In the genomic region with DNA sequence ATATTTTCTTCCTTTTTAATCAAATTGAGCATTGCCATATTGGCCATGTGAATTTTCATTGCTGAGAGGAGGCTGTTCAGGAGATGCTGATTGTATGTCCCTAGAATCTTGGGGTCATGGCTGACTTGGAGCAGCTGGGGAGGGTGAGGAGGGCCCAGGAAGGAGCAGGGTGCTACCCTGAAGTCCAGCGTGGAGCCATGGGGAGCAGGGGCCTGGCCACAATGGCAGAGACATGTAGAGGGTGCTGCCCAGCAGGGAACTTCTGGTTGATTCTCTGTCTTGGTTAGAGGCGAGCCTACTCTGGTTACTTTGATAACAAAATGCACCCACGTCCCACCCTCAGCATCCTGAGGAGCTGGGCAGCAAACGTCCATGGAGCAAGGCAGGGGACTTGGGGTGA, we compare ENCODE assay signal across 28 cellular contexts.
"Had no signal": no experiment of that assay in that cellular context is flagged by ENCODE, and none has a peak within 500 bp of the region (broad histone marks: within the 10 kb centered on the region; RNA-seq: fewer than 3 reads in every experiment).

No MANE protein-coding gene starts in this region.

- H3K9me3 Mint-ChIP-seq: activated CD4-positive, alpha-beta memory T cell treated with anti-CD3 and anti-CD28 coated beads, Interleukin-2, amount 10 ng/mL, durations not matched to agents 7 days and 5 days; activated CD4-positive, alpha-beta T cell treated with anti-CD3 and anti-CD28 coated beads, Interleukin-2, amount 10 ng/mL, durations not matched to agents 7 days and 5 days; activated naive CD4-positive, alpha-beta T cell treated with anti-CD3 and anti-CD28 coated beads, Interleukin-2, amount 10 ng/mL, durations not matched to agents 7 days and 5 days; activated naive CD4-positive, alpha-beta T cell treated with anti-CD3 and anti-CD28 coated beads, Interleukin-2, amount 50 U/mL, for 72 hours; activated naive CD8-positive, alpha-beta T cell treated with anti-CD3 and anti-CD28 coated beads, Interleukin-2, amount 10 ng/mL, durations not matched to agents 7 days and 5 days; activated T-cell treated with anti-CD3 and anti-CD28 coated beads, Interleukin-2, amount 50 U/mL, for 24 hours; activated T-cell treated with anti-CD3 and anti-CD28 coated beads, Interleukin-2, amount 50 U/mL, for 72 hours; central memory CD8-positive, alpha-beta T cell; dendritic cell treated with granulocyte-macrophage colony-stimulating factor and Interleukin-4, amounts not matched to agents 40 ng/mL and 50 ng/mL, for 4 days; endodermal cell had no signal

- H3K27me3 Mint-ChIP-seq: activated T-cell treated with anti-CD3 and anti-CD28 coated beads, Interleukin-2, amount 50 U/mL, for 24 hours had no signal

- DNase-seq: activated CD4-positive, alpha-beta memory T cell treated with anti-CD3 and anti-CD28 coated beads, Interleukin-2, amount 10 ng/mL, durations not matched to agents 7 days and 5 days; activated CD4-positive, alpha-beta T cell treated with anti-CD3 and anti-CD28 coated beads for 36 hours; activated CD4-positive, alpha-beta T cell treated with anti-CD3 and anti-CD28 coated beads, Interleukin-2, amount 10 ng/mL, durations not matched to agents 7 days and 5 days; activated CD4-positive, alpha-beta T cell treated with anti-CD3 and anti-CD28 coated beads, Interleukin-2, amount 50 U/mL, for 4 hours; activated CD4-positive, CD25-positive, alpha-beta regulatory T cell; activated CD4-positive, CD25-positive, alpha-beta regulatory T cell treated with anti-CD3 and anti-CD28 coated beads, Interleukin-2, amount 50 U/mL, for 72 hours; activated CD8-positive, alpha-beta memory T cell treated with anti-CD3 and anti-CD28 coated beads, Interleukin-2, amount 50 U/mL, for 48 hours; activated gamma-delta T cell; activated naive CD4-positive, alpha-beta T cell; activated naive CD4-positive, alpha-beta T cell treated with anti-CD3 and anti-CD28 coated beads, Interleukin-2, amount 10 ng/mL, durations not matched to agents 7 days and 5 days; activated naive CD8-positive, alpha-beta T cell treated with anti-CD3 and anti-CD28 coated beads, Interleukin-2, amount 10 ng/mL, durations not matched to agents 7 days and 5 days; activated T-cell treated with anti-CD3 and anti-CD28 coated beads for 4 hours; activated T-cell treated with anti-CD3 and anti-CD28 coated beads, Interleukin-2, amount 50 U/mL, for 24 hours; activated T-cell treated with anti-CD3 and anti-CD28 coated beads, Interleukin-2, amount 50 U/mL, for 72 hours; dorsolateral prefrontal cortex; effector memory CD4-positive, alpha-beta T cell; endodermal cell; foreskin fibroblast; T-helper 2 cell had no signal

- H3K36me3 Mint-ChIP-seq: activated naive CD4-positive, alpha-beta T cell treated with anti-CD3 and anti-CD28 coated beads, Interleukin-2, amount 10 ng/mL, durations not matched to agents 7 days and 5 days; activated naive CD4-positive, alpha-beta T cell treated with anti-CD3 and anti-CD28 coated beads, Interleukin-2, amount 50 U/mL, for 72 hours; activated naive CD8-positive, alpha-beta T cell treated with anti-CD3 and anti-CD28 coated beads, Interleukin-2, amount 10 ng/mL, durations not matched to agents 7 days and 5 days; brain had no signal

- H3K4me1 Mint-ChIP-seq: activated CD4-positive, alpha-beta memory T cell treated with anti-CD3 and anti-CD28 coated beads, Interleukin-2, amount 10 ng/mL, durations not matched to agents 7 days and 5 days; activated CD4-positive, alpha-beta T cell treated with anti-CD3 and anti-CD28 coated beads, Interleukin-2, amount 10 ng/mL, durations not matched to agents 7 days and 5 days; activated naive CD4-positive, alpha-beta T cell treated with anti-CD3 and anti-CD28 coated beads, Interleukin-2, amount 10 ng/mL, durations not matched to agents 7 days and 5 days; activated naive CD8-positive, alpha-beta T cell treated with anti-CD3 and anti-CD28 coated beads, Interleukin-2, amount 10 ng/mL, durations not matched to agents 7 days and 5 days; central memory CD8-positive, alpha-beta T cell had no signal

- H3K4me1 ChIP-seq: ascending aorta, breast epithelium had no signal

- H3K27me3 ChIP-seq: ascending aorta, breast epithelium had no signal

- H3K4me3 ChIP-seq: ascending aorta, breast epithelium, coronary artery, dorsolateral prefrontal cortex had no signal

- ATAC-seq: activated CD4-positive, alpha-beta T cell treated with anti-CD3 and anti-CD28 coated beads for 36 hours; activated naive CD4-positive, alpha-beta T cell treated with anti-CD3 and anti-CD28 coated beads, Interleukin-2, amount 50 U/mL, for 72 hours; activated T-cell treated with anti-CD3 and anti-CD28 coated beads, Interleukin-2, amount 50 U/mL, for 72 hours; esophagus mucosa had no signal

- H3K27ac Mint-ChIP-seq: activated CD4-positive, alpha-beta memory T cell treated with anti-CD3 and anti-CD28 coated beads, Interleukin-2, amount 10 ng/mL, durations not matched to agents 7 days and 5 days; activated CD4-positive, alpha-beta T cell treated with anti-CD3 and anti-CD28 coated beads for 36 hours; activated CD4-positive, alpha-beta T cell treated with anti-CD3 and anti-CD28 coated beads, Interleukin-2, amount 10 ng/mL, durations not matched to agents 7 days and 5 days; activated naive CD4-positive, alpha-beta T cell treated with anti-CD3 and anti-CD28 coated beads, Interleukin-2, amount 10 ng/mL, durations not matched to agents 7 days and 5 days; activated naive CD4-positive, alpha-beta T cell treated with anti-CD3 and anti-CD28 coated beads, Interleukin-2, amount 50 U/mL, for 72 hours; activated naive CD8-positive, alpha-beta T cell treated with anti-CD3 and anti-CD28 coated beads, Interleukin-2, amount 10 ng/mL, durations not matched to agents 7 days and 5 days; activated T-cell treated with anti-CD3 and anti-CD28 coated beads, Interleukin-2, amount 50 U/mL, for 24 hours; activated T-cell treated with anti-CD3 and anti-CD28 coated beads, Interleukin-2, amount 50 U/mL, for 72 hours; brain; dendritic cell treated with granulocyte-macrophage colony-stimulating factor and Interleukin-4, amounts not matched to agents 40 ng/mL and 50 ng/mL, for 4 days; endodermal cell had no signal

- H3K4me3 Mint-ChIP-seq: activated CD4-positive, alpha-beta memory T cell treated with anti-CD3 and anti-CD28 coated beads, Interleukin-2, amount 10 ng/mL, durations not matched to agents 7 days and 5 days; activated CD4-positive, alpha-beta T cell treated with anti-CD3 and anti-CD28 coated beads for 36 hours; activated CD4-positive, alpha-beta T cell treated with anti-CD3 and anti-CD28 coated beads, Interleukin-2, amount 10 ng/mL, durations not matched to agents 7 days and 5 days; activated naive CD4-positive, alpha-beta T cell treated with anti-CD3 and anti-CD28 coated beads, Interleukin-2, amount 10 ng/mL, durations not matched to agents 7 days and 5 days; activated naive CD8-positive, alpha-beta T cell treated with anti-CD3 and anti-CD28 coated beads, Interleukin-2, amount 10 ng/mL, durations not matched to agents 7 days and 5 days; activated T-cell treated with anti-CD3 and anti-CD28 coated beads, Interleukin-2, amount 50 U/mL, for 24 hours; activated T-cell treated with anti-CD3 and anti-CD28 coated beads, Interleukin-2, amount 50 U/mL, for 72 hours; brain; central memory CD8-positive, alpha-beta T cell; dendritic cell treated with granulocyte-macrophage colony-stimulating factor and Interleukin-4, amounts not matched to agents 40 ng/mL and 50 ng/mL, for 4 days; endodermal cell had no signal

- FAIRE-seq: frontal cortex had no signal

- H3K9me3 ChIP-seq: ascending aorta, breast epithelium had no signal

- H3K36me3 ChIP-seq: ascending aorta, breast epithelium had no signal

- H3K27ac ChIP-seq: ascending aorta, breast epithelium, coronary artery, dorsolateral prefrontal cortex had no signal
